ENCODE assay signal across 14 cellular contexts in the genomic region with DNA sequence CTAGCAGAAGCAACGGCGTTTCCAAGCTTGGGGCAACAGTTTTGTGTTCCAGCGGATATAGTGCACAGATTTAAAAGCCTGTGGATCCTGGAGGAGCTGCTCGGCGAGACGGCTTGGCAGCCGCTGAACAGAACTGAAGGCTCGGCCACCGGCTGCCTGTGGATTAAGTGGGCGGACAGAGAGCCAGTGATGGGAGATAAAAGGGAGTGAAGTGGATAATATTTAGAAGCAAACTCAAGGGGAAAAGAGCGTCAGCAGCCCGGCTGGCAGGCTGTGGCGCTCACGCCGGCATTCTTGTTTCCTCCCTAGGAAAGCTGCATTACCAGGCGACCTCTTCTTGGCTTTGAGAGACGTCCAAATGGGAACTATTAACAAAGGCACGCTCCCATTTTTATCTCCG. TPM values are rescaled to one million over a fixed set of nuclear protein-coding genes. Genes with fewer than 3 reads are reported as not detected.
DNase-seq lines count a peak whose midpoint lies in the region; ATAC-seq and TF ChIP-seq lines count a peak whose summit lies in the region.
"Had no signal": no experiment of that assay in that cellular context is flagged by ENCODE, and none has a peak within 500 bp of the region (broad histone marks: within the 10 kb centered on the region; RNA-seq: fewer than 3 reads in every experiment).

No MANE protein-coding gene starts in this region.

- no peak overlapping the region for H3K27ac Mint-ChIP-seq in natural killer cell
- H3K27ac Mint-ChIP-seq: activated B cell treated with CpG ODN at 0.5 μM for 24 hours had no signal

- peaks cover 0 to 5% of the 10 kb centered on the region in 2 donors for H3K4me1 Mint-ChIP-seq in natural killer cell
- H3K4me1 Mint-ChIP-seq: activated B cell treated with CpG ODN at 0.5 μM for 24 hours had no signal

- H3K36me3 ChIP-seq in ascending aorta (no peaks in the 10 kb centered on the region), hepatocyte (replicated peaks; ENCODE audit: insufficient read depth, low read depth) (no peaks in the 10 kb centered on the region), skeletal muscle tissue (ENCODE audit: control insufficient read depth in 3 of 3, insufficient read depth in 3 of 3, low read length in 3 of 3) (no peaks in the 10 kb centered on the region)
- H3K36me3 ChIP-seq: BE2C, pancreas had no signal

- no peaks in the 10 kb centered on the region for H3K9me3 Mint-ChIP-seq in natural killer cell
- H3K9me3 Mint-ChIP-seq: activated B cell treated with CpG ODN at 0.5 μM for 24 hours had no signal

- H3K4me3 ChIP-seq in ascending aorta: peak overlapping the region in 1 of 2 donors; percentile 9
- H3K4me3 ChIP-seq in hepatocyte: no peak overlapping the region
- H3K4me3 ChIP-seq in skeletal muscle tissue (ENCODE audit: low read length in 3 of 3): peak overlapping the region in 1 of 3 donors; percentile 18
- no peak overlapping the region for H3K4me3 ChIP-seq in lower leg skin (ENCODE audit: low read depth, poor library complexity, severe bottlenecking)
- H3K4me3 ChIP-seq: pancreas, SJCRH30 had no signal

- TF ChIP-seq POLR2A in lower leg skin (IDR thresholded peaks at IDR 0.05): no peak

- H3K4me2 ChIP-seq in hepatocyte: peak overlapping the region; percentile 57

- peaks cover 4% of the 10 kb centered on the region for H3K79me2 ChIP-seq in hepatocyte

- no peak for ATAC-seq in GM19455 (IDR thresholded peaks at IDR 0.05; ENCODE audit: unreplicated experiment)
- no peak for ATAC-seq in HG02588 (IDR thresholded peaks at IDR 0.05; ENCODE audit: unreplicated experiment)
- no peak for ATAC-seq in natural killer cell

- peak; percentile 35 for DNase-seq in ELF-1 (ENCODE audit: low read depth, low spot score)
- no peak for DNase-seq in ascending aorta (ENCODE audit: low spot score in 2 of 2)
- DNase-seq in hepatocyte (ENCODE audit: low spot score): peak; percentile 47
- no peak for DNase-seq in natural killer cell
- no peak for DNase-seq in lower leg skin (ENCODE audit: low spot score in 2 of 2)
- DNase-seq: activated B cell treated with CpG ODN at 0.5 μM for 24 hours; activated T-cell treated with anti-CD3 and anti-CD28 coated beads, Interleukin-2, amount 50 U/mL, for 48 hours; BE2C; erythroblast; SJCRH30 had no signal

- no peaks in the 10 kb centered on the region for H3K36me3 Mint-ChIP-seq in natural killer cell

- no peaks in the 10 kb centered on the region for H3K9me3 ChIP-seq in ascending aorta
- H3K9me3 ChIP-seq in hepatocyte (ENCODE audit: low read depth): no peaks in the 10 kb centered on the region
- no peaks in the 10 kb centered on the region for H3K9me3 ChIP-seq in skeletal muscle tissue (ENCODE audit: control insufficient read depth in 3 of 3, low read length in 3 of 3)
- H3K9me3 ChIP-seq: BE2C, pancreas, SJCRH30 had no signal

- H3K27me3 Mint-ChIP-seq in natural killer cell (ENCODE audit: low read depth in 2 of 2): peaks cover 38 to 78% of the 10 kb centered on the region in 2 donors

- 33% methylated on average over 19 of the region's 19 CpGs for WGBS in hepatocyte (ENCODE audit: low lambda C conversion rate, missing lambda C conversion rate)
- WGBS in lower leg skin, 2 donors: 37 to 41% methylated on average over 19 of the region's 19 CpGs

- TF ChIP-seq CTCF in ascending aorta (IDR thresholded peaks at IDR 0.05) (no peak), hepatocyte (IDR thresholded peaks at IDR 0.05; ENCODE audit: poor library complexity) (no peak), natural killer cell (IDR thresholded peaks at IDR 0.05) (no peak), lower leg skin (IDR thresholded peaks at IDR 0.05) (no peak)

- H2AFZ ChIP-seq in hepatocyte: no peak overlapping the region

- H3K27me3 ChIP-seq in ascending aorta (no peaks in the 10 kb centered on the region), hepatocyte (peaks cover 27% of the 10 kb centered on the region), skeletal muscle tissue (ENCODE audit: control insufficient read depth in 3 of 3, insufficient read depth in 3 of 3, low read length in 3 of 3) (peaks cover 8 to 39% (median 21%) of the 10 kb centered on the region in 3 donors)
- H3K27me3 ChIP-seq: BE2C, pancreas, SJCRH30 had no signal

- no peak overlapping the region for H3K4me3 Mint-ChIP-seq in natural killer cell
- H3K4me3 Mint-ChIP-seq: activated B cell treated with CpG ODN at 0.5 μM for 24 hours had no signal

- no peaks in the 10 kb centered on the region for H3K9me2 ChIP-seq in hepatocyte (replicated peaks; ENCODE audit: insufficient read depth)

- peak overlapping the region; percentile 6 to 49 for H3K27ac ChIP-seq in ascending aorta
- peak overlapping the region; percentile 60 for H3K27ac ChIP-seq in hepatocyte
- peak overlapping the region; percentile 3 for H3K27ac ChIP-seq in skeletal muscle tissue (ENCODE audit: low read depth, low read length)
- H3K27ac ChIP-seq: pancreas, SJCRH30 had no signal

- no peaks in the 10 kb centered on the region for H4K20me1 ChIP-seq in hepatocyte (ENCODE audit: insufficient read depth, poor library complexity, severe bottlenecking)

- intact Hi-C loops in ascending aorta (cut with DNase I): no loop called here
- intact Hi-C loops in natural killer cell (cut with micrococcal nuclease): no loop called here
- intact Hi-C loops in lower leg skin (cut with DNase I; ENCODE audit: low total_unique reads): no loop called here

- H3K9ac ChIP-seq in skeletal muscle tissue (ENCODE audit: low read depth in 1 of 3, low read length in 3 of 3): peak overlapping the region in 1 of 3 donors; percentile 40

- H3K4me1 ChIP-seq in ascending aorta: peaks cover 0 to 7% of the 10 kb centered on the region in 2 donors
- peaks cover 14% of the 10 kb centered on the region for H3K4me1 ChIP-seq in hepatocyte (ENCODE audit: insufficient read depth)
- peaks cover 5 to 13% (median 7%) of the 10 kb centered on the region in 3 donors for H3K4me1 ChIP-seq in skeletal muscle tissue (ENCODE audit: control insufficient read depth in 3 of 3, insufficient read depth in 3 of 3, low read length in 3 of 3)
- H3K4me1 ChIP-seq: BE2C had no signal

RNA-seq across cellular contexts. Expression of a gene that starts 10.4 kb away (rescaled TPM):
- total RNA-seq in ascending aorta (7.9 TPM), hepatocyte (0.60 and 1.00 TPM in 2 replicates), skeletal muscle tissue (0.52 TPM), natural killer cell (not detected), lower leg skin (1 to 10 TPM in 3 of 4 donors, under 1 TPM in 1; 0.63 to 3.1 (median 1.7) TPM)
- polyA plus RNA-seq in hepatocyte: 2.3 and 4.9 TPM in 2 replicates
- total RNA-seq: activated B cell treated with CpG ODN at 0.5 μM for 24 hours had no signal

Comparison
In these comparisons a context has a peak if more than half of its experiments do, and no peak if none do; other contexts are left out.
1. DNase-seq: peak in ELF-1 (single experiment) and hepatocyte (single experiment); none in ascending aorta (0 of 2), natural killer cell (single experiment) and lower leg skin (0 of 2).
2. H3K27ac ChIP-seq: peak in every context shown above with its lines; median percentile 60 in hepatocyte; 28 in ascending aorta; 3 in skeletal muscle tissue.